ENCODE assay signal across 8 cellular contexts in the genomic region with DNA sequence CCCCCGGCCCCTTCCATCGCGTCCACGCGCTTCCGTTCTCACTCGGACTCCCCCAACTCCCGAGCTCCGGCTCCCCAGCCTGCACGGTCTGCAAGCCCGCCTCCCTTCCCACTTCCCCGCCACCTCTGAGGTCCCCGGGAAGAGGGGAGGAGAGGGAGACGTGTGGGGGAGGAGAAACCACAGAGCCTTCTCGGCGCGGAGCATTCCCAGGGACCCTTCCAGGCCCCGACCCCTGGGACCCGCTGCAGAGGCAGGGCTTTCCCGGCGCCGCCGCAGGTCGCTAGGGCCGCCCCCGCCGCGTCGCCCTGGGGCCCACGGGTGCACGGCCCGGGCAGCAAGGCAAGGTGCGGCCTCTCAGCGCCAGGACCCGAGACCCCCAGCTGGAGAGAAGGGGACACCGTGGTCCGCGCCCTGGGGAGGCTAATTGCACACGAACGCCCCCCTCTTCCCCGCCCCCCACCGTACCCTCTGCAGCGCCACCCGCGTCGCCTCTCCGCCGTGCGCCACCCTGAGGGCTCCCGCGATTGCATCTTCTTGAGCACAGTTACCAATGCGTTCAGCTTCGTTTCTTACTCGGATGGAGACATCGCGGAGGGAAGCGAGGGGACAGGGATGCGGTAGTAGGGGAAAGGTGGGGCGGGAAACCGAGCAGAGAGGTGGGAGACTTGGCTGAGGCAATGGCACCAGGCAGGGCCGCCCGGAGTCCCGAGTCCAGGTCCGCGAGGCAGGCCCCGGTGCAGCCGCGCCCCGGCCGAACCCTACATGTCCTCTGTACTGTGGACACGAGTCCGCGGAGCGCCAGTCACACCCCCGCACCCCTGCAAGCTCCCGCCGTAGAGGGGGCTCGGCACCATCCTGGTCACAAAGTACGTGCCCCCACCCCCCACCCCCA. TPM values are rescaled to one million over a fixed set of nuclear protein-coding genes. Genes with fewer than 3 reads are reported as not detected.
DNase-seq lines count a peak whose midpoint lies in the region; ATAC-seq and FAIRE-seq lines count a peak whose summit lies in the region.

No MANE protein-coding gene starts in this region.

- peak overlapping the region; percentile 100 for H3K18ac ChIP-seq in neuronal stem cell (ENCODE audit: low read length)

- H2BK5ac ChIP-seq in neuronal stem cell (ENCODE audit: low read length): peak overlapping the region; percentile 94

- H3K4me3 ChIP-seq in BLaER1 (peak overlapping the region; percentile 70), neuronal stem cell (ENCODE audit: low read length in 2 of 2) (peak overlapping the region; percentile 97 to 99)

- H3K9ac ChIP-seq in BLaER1 (no peak overlapping the region), neuronal stem cell (ENCODE audit: low read depth, low read length, poor library complexity) (peak overlapping the region; percentile 99)

- H4K20me1 ChIP-seq in BLaER1: peaks cover 75% of the 10 kb centered on the region

- H3K23ac ChIP-seq in neuronal stem cell (ENCODE audit: low read depth, low read length, poor library complexity): peak overlapping the region; percentile 78

- DNase-seq in OCI-M1 (lab: John Stamatoyannopoulos, UW): peak; percentile 74
- DNase-seq in activated gamma-delta T cell treated with Interleukin-2 at 50 U/mL for 16 hours: peak; percentile 41
- peak; percentile 70 to 82 for DNase-seq in frontal cortex (ENCODE audit: low spot score in 2 of 2)
- no peak for DNase-seq in neuronal stem cell (ENCODE audit: low spot score)
- DNase-seq in mucosa of gallbladder (ENCODE audit: low spot score): no peak

- peak overlapping the region; percentile 96 for H2BK15ac ChIP-seq in neuronal stem cell (ENCODE audit: low read length)

- H3K4ac ChIP-seq in neuronal stem cell (ENCODE audit: low read length): peak overlapping the region; percentile 94

- H3K9me3 ChIP-seq in BLaER1 (peaks cover 11% of the 10 kb centered on the region; the same call in 1 of the 2 replicates), neuronal stem cell (replicated peaks in 1 of 2; ENCODE audit: control insufficient read depth in 2 of 2, insufficient read depth in 1 of 2, low read depth in 1 of 2, low read length in 2 of 2) (no peaks in the 10 kb centered on the region)

- H3K14ac ChIP-seq in neuronal stem cell (ENCODE audit: low read length): peak overlapping the region; percentile 99

- H2BK12ac ChIP-seq in neuronal stem cell (ENCODE audit: low read length): peak overlapping the region; percentile 93

- H3K36me3 ChIP-seq in BLaER1 (no peaks in the 10 kb centered on the region), neuronal stem cell (replicated peaks in 1 of 2; ENCODE audit: control insufficient read depth in 2 of 2, insufficient read depth in 2 of 2, low read length in 2 of 2) (no peaks in the 10 kb centered on the region)

- H3K27ac ChIP-seq in BLaER1: no peak overlapping the region
- H3K27ac ChIP-seq in neuronal stem cell (replicated peaks; ENCODE audit: low read length): peak overlapping the region; percentile 100

- peak overlapping the region; percentile 100 for H2BK120ac ChIP-seq in neuronal stem cell (ENCODE audit: low read depth, low read length)

- no CpG with 5 or more reads among the region's 79 CpGs for WGBS in neuronal stem cell (ENCODE audit: extremely low coverage in 2 of 2, insufficient read length in 2 of 2, insufficient replicate concordance in 1 of 2), 2 donors

- peak overlapping the region; percentile 96 for H4K91ac ChIP-seq in neuronal stem cell (ENCODE audit: low read depth, low read length, poor library complexity)

- H2AK5ac ChIP-seq in neuronal stem cell (ENCODE audit: low read depth, low read length): peak overlapping the region; percentile 100

- peaks cover 30% of the 10 kb centered on the region for H3K4me1 ChIP-seq in BLaER1
- H3K4me1 ChIP-seq in neuronal stem cell (ENCODE audit: control insufficient read depth in 2 of 2, insufficient read depth in 1 of 2, low read depth in 1 of 2, low read length in 2 of 2): peaks cover 16 to 26% of the 10 kb centered on the region in 2 donors

- FAIRE-seq in frontal cortex (lab: Jason Lieb, UNC): no peak

- peaks cover 9% of the 10 kb centered on the region for H3K79me1 ChIP-seq in neuronal stem cell (ENCODE audit: low read depth, low read length)

- peak overlapping the region; percentile 96 for H4K8ac ChIP-seq in neuronal stem cell (ENCODE audit: low read depth, low read length)

- ATAC-seq in GM18868 (IDR thresholded peaks at IDR 0.05; ENCODE audit: unreplicated experiment) (peak; percentile 52), HG03139 (IDR thresholded peaks at IDR 0.05; ENCODE audit: unreplicated experiment) (peak; percentile 43)

- H2AFZ ChIP-seq in neuronal stem cell (ENCODE audit: low read length): peak overlapping the region; percentile 55

- H3K4me2 ChIP-seq in BLaER1 (peak overlapping the region; percentile 98), neuronal stem cell (ENCODE audit: insufficient read depth, low read length, poor library complexity, severe bottlenecking) (peak overlapping the region; percentile 66)

- H3K27me3 ChIP-seq in BLaER1 (peaks cover 100% of the 10 kb centered on the region), neuronal stem cell (ENCODE audit: control insufficient read depth in 3 of 3, insufficient read depth in 3 of 3, low read depth in 1 of 3, low read length in 3 of 3) (no peaks in the 10 kb centered on the region)

RNA-seq across cellular contexts. Expression of a gene that starts 29.0 kb away (rescaled TPM):
- total RNA-seq in frontal cortex: 11.0 TPM
- polyA plus RNA-seq in neuronal stem cell (2013, experiment 1 of 2): 57.0 TPM
- polyA plus RNA-seq in neuronal stem cell (2013, experiment 2 of 2): 57.0 TPM
- total RNA-seq in mucosa of gallbladder: 1.2 TPM

RNA-seq across cellular contexts. Expression of a gene that starts 37.5 kb away (rescaled TPM):
- total RNA-seq in frontal cortex: 35.9 TPM
- polyA plus RNA-seq in neuronal stem cell (2013, experiment 1 of 2): 43.4 TPM
- polyA plus RNA-seq in neuronal stem cell (2013, experiment 2 of 2): 44.9 TPM
- total RNA-seq in mucosa of gallbladder: 33.0 TPM

Comparison
In these comparisons a context has a peak if more than half of its experiments do, and no peak if none do; other contexts are left out.
1. DNase-seq: peak in OCI-M1 (single experiment), activated gamma-delta T cell treated with Interleukin-2 at 50 U/mL for 16 hours (single experiment) and frontal cortex (2 of 2); none in neuronal stem cell (single experiment) and mucosa of gallbladder (single experiment).